22 cellular contexts compared by ENCODE assay signal in the genomic region with DNA sequence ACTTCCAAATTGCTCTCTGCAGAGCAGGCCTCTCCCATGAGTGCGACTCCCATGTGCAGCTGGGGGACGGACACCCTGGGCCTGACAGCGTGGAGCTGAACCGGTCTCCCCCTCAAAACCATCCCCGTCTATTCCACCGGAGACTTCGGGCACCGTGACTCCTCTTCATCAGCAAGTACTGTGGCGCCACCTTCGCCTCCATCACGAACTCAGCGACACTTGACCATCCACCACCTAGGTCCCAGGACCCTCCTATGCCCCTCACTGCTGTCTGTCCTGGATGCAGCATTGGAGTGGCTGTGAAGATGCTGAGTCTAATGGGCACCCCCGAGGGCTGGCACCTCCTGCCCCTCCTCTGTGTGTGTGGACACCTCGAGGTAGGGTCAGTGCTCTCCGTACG. TPM values are rescaled to one million over a fixed set of nuclear protein-coding genes. Genes with fewer than 3 reads are reported as not detected.
"Had no signal": no experiment of that assay in that cellular context is flagged by ENCODE, and none has a peak within 500 bp of the region (broad histone marks: within the 10 kb centered on the region; RNA-seq: fewer than 3 reads in every experiment).

No MANE protein-coding gene starts in this region.

- ATAC-seq: left colon; stimulated activated naive CD8-positive, alpha-beta T cell treated with anti-CD3 and anti-CD28 coated beads, Interleukin-15, Interleukin-2, amounts not matched to agents 100 U/mL and 50 U/mL, for 24 hours; T-cell had no signal

- H3K4me3 ChIP-seq: coronary artery, lung, right atrium auricular region, SK-N-MC had no signal

- H3K36me3 ChIP-seq: right atrium auricular region had no signal

- H3K27me3 ChIP-seq: right atrium auricular region had no signal

- H3K36me3 Mint-ChIP-seq: activated naive CD8-positive, alpha-beta T cell; type B pancreatic cell had no signal

- H3K27ac ChIP-seq: coronary artery, right atrium auricular region, SK-N-MC had no signal

- H3K9me3 Mint-ChIP-seq: activated B cell treated with CpG ODN at 0.5 μM for 24 hours, brain, T-cell, type B pancreatic cell had no signal

- H3K27ac Mint-ChIP-seq: activated B cell treated with CpG ODN at 0.5 μM for 24 hours; activated naive CD8-positive, alpha-beta T cell; type B pancreatic cell had no signal

- H3K4me1 ChIP-seq: right atrium auricular region had no signal

- H3K4me1 Mint-ChIP-seq: activated B cell treated with CpG ODN at 0.5 μM for 24 hours, brain had no signal

- H3K4me3 Mint-ChIP-seq: activated B cell treated with CpG ODN at 0.5 μM for 24 hours; activated naive CD8-positive, alpha-beta T cell; brain; type B pancreatic cell had no signal

- H3K9me3 ChIP-seq: right atrium auricular region had no signal

- H3K27me3 Mint-ChIP-seq: activated B cell treated with CpG ODN at 0.5 μM for 24 hours; activated naive CD8-positive, alpha-beta T cell; T-cell; type B pancreatic cell had no signal

- DNase-seq: activated B cell treated with CpG ODN at 0.5 μM for 24 hours; activated CD4-positive, alpha-beta T cell treated with anti-CD3 and anti-CD28 coated beads for 48 hours; activated effector memory CD4-positive, alpha-beta T cell treated with Interleukin-2 at 50 U/mL for 16 hours; activated T-cell treated with anti-CD3 and anti-CD28 coated beads for 4 hours; central memory CD4-positive, alpha-beta T cell; effector CD8-positive, alpha-beta T cell; foreskin melanocyte; left colon; midbrain; nucleus accumbens; stimulated activated CD4-positive, alpha-beta T cell treated with anti-CD3 and anti-CD28 coated beads, Interleukin-15, amount 100 ng/mL, for 24 hours; stimulated activated CD4-positive, alpha-beta T cell treated with anti-CD3 and anti-CD28 coated beads, Interleukin-4, amount 100 ng/mL, for 1 hour; stimulated activated naive CD8-positive, alpha-beta T cell treated with anti-CD3 and anti-CD28 coated beads, Interleukin-15, Interleukin-2, amounts not matched to agents 100 U/mL and 50 U/mL, for 24 hours; T-cell had no signal

RNA-seq across cellular contexts. Expression of gene TSSK6, which starts 43.3 kb away (rescaled TPM):
- total RNA-seq: skeletal muscle tissue had no signal

RNA-seq across cellular contexts. Expression of gene PBX4, which starts 59.9 kb away (rescaled TPM):
- total RNA-seq: right atrium auricular region had no signal
